30 cellular contexts compared by ENCODE assay signal in the genomic region with DNA sequence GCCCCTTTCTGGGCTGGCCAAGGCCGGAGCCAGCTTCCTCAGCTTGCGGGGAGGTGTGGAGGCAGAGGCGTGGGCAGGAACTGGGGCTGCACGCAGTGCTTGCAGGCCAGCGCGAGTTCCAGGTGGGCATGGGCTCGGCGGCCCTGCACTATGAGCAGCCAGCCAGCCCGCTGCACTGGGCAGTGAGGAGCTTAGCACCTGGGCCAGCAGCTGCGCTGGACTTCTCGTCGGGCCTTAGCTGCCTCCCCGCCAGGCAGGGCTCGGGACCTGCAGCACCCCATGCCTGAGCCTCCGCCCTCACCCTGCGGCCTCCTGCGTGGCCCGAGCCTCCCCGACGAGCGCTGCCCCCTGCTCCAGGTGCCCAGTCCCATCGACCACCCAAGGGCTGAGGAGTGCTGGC.
"Had no signal": no experiment of that assay in that cellular context is flagged by ENCODE, and none has a peak within 500 bp of the region (broad histone marks: within the 10 kb centered on the region; RNA-seq: fewer than 3 reads in every experiment).

No MANE protein-coding gene starts in this region.

- ATAC-seq: activated CD4-positive, alpha-beta T cell treated with anti-CD3 and anti-CD28 coated beads for 36 hours; activated CD8-positive, alpha-beta memory T cell treated with anti-CD3 and anti-CD28 coated beads, Interleukin-2, amount 10 ng/mL, durations not matched to agents 7 days and 5 days; activated CD8-positive, alpha-beta T cell treated with anti-CD3 and anti-CD28 coated beads, Interleukin-2, amount 10 ng/mL, durations not matched to agents 7 days and 5 days; T-helper 17 cell had no signal

- H3K27me3 ChIP-seq: brain microvascular endothelial cell, esophagus squamous epithelium had no signal

- H3K27me3 Mint-ChIP-seq: activated CD4-positive, alpha-beta memory T cell treated with anti-CD3 and anti-CD28 coated beads for 36 hours; activated CD4-positive, alpha-beta T cell treated with anti-CD3 and anti-CD28 coated beads for 36 hours; activated CD4-positive, alpha-beta T cell treated with anti-CD3 and anti-CD28 coated beads, Interleukin-2, amount 10 ng/mL, durations not matched to agents 24 days and 14 days; activated CD8-positive, alpha-beta memory T cell treated with anti-CD3 and anti-CD28 coated beads, Interleukin-2, amount 10 ng/mL, durations not matched to agents 7 days and 5 days; activated naive CD8-positive, alpha-beta T cell; central memory CD8-positive, alpha-beta T cell; T-helper 17 cell had no signal

- H3K9me3 Mint-ChIP-seq: activated CD4-positive, alpha-beta memory T cell treated with anti-CD3 and anti-CD28 coated beads for 36 hours; activated CD4-positive, alpha-beta T cell treated with anti-CD3 and anti-CD28 coated beads, Interleukin-2, amount 10 ng/mL, durations not matched to agents 24 days and 14 days; activated T-helper 1 cell treated with anti-CD3 and anti-CD28 coated beads, Interleukin-12 subunit alpha, Interleukin-12 subunit beta, Interleukin-2, Interleukin-4 antibody, amounts not matched to agents 30 ng/mL and 10 ng/mL and 1 ng/mL, durations not matched to agents 14 hours and 24 hours and 36 hours; central memory CD8-positive, alpha-beta T cell; T-helper 2 cell treated with Interferon-gamma antibody and Interleukin-4, amounts not matched to agents 5 μg/mL and 100 μg/mL, for 36 hours had no signal

- DNase-seq: activated CD4-positive, alpha-beta memory T cell treated with anti-CD3 and anti-CD28 coated beads for 36 hours; activated CD4-positive, alpha-beta T cell treated with anti-CD3 and anti-CD28 coated beads for 36 hours; activated CD4-positive, alpha-beta T cell treated with anti-CD3 and anti-CD28 coated beads, Interleukin-2, amount 10 ng/mL, durations not matched to agents 24 days and 14 days; activated CD4-positive, CD25-positive, alpha-beta regulatory T cell; activated CD4-positive, CD25-positive, alpha-beta regulatory T cell treated with anti-CD3 and anti-CD28 coated beads, Interleukin-2, amount 50 U/mL, for 72 hours; activated CD8-positive, alpha-beta memory T cell treated with anti-CD3 and anti-CD28 coated beads, Interleukin-2, amount 10 ng/mL, durations not matched to agents 7 days and 5 days; activated CD8-positive, alpha-beta memory T cell treated with anti-CD3 and anti-CD28 coated beads, Interleukin-2, amount 50 U/mL, for 4 hours; activated CD8-positive, alpha-beta T cell treated with anti-CD3 and anti-CD28 coated beads, Interleukin-2, amount 10 ng/mL, durations not matched to agents 7 days and 5 days; activated gamma-delta T cell; activated naive CD4-positive, alpha-beta T cell; activated naive CD4-positive, alpha-beta T cell treated with anti-CD3 and anti-CD28 coated beads, Interleukin-2, amount 50 U/mL, for 16 hours; activated T-cell treated with anti-CD3 and anti-CD28 coated beads, Interleukin-2, amount 50 U/mL, for 1 hour; activated T-cell treated with anti-CD3 and anti-CD28 coated beads, Interleukin-2, amount 50 U/mL, for 48 hours; amniotic stem cell; anterior cingulate cortex; brain microvascular endothelial cell; cortex of kidney; dermis blood vessel endothelial cell; effector CD8-positive, alpha-beta T cell; esophagus squamous epithelium; head of caudate nucleus; T-helper 1 cell; T-helper 17 cell; T1000; WERI-Rb-1 had no signal

- H3K4me1 ChIP-seq: esophagus squamous epithelium had no signal

- H3K4me3 Mint-ChIP-seq: activated CD4-positive, alpha-beta memory T cell treated with anti-CD3 and anti-CD28 coated beads for 36 hours; activated CD4-positive, alpha-beta T cell treated with anti-CD3 and anti-CD28 coated beads for 36 hours; activated CD4-positive, alpha-beta T cell treated with anti-CD3 and anti-CD28 coated beads, Interleukin-2, amount 10 ng/mL, durations not matched to agents 24 days and 14 days; activated CD8-positive, alpha-beta memory T cell treated with anti-CD3 and anti-CD28 coated beads, Interleukin-2, amount 10 ng/mL, durations not matched to agents 7 days and 5 days; activated CD8-positive, alpha-beta T cell treated with anti-CD3 and anti-CD28 coated beads, Interleukin-2, amount 10 ng/mL, durations not matched to agents 7 days and 5 days; activated naive CD8-positive, alpha-beta T cell; activated T-helper 1 cell treated with anti-CD3 and anti-CD28 coated beads, Interleukin-12 subunit alpha, Interleukin-12 subunit beta, Interleukin-2, Interleukin-4 antibody, amounts not matched to agents 30 ng/mL and 10 ng/mL and 1 ng/mL, durations not matched to agents 14 hours and 24 hours and 36 hours; central memory CD8-positive, alpha-beta T cell; T-helper 17 cell; T-helper 2 cell treated with Interferon-gamma antibody and Interleukin-4, amounts not matched to agents 5 μg/mL and 100 μg/mL, for 36 hours had no signal

- H3K36me3 ChIP-seq: brain microvascular endothelial cell, WERI-Rb-1 had no signal

- H3K4me1 Mint-ChIP-seq: activated CD4-positive, alpha-beta T cell treated with anti-CD3 and anti-CD28 coated beads for 36 hours; activated CD4-positive, alpha-beta T cell treated with anti-CD3 and anti-CD28 coated beads, Interleukin-2, amount 10 ng/mL, durations not matched to agents 24 days and 14 days; activated CD8-positive, alpha-beta memory T cell treated with anti-CD3 and anti-CD28 coated beads, Interleukin-2, amount 10 ng/mL, durations not matched to agents 7 days and 5 days; T-helper 17 cell had no signal

- H3K27ac ChIP-seq: brain microvascular endothelial cell, epithelial cell of prostate, esophagus squamous epithelium, WERI-Rb-1 had no signal

- H3K27ac Mint-ChIP-seq: activated CD4-positive, alpha-beta memory T cell treated with anti-CD3 and anti-CD28 coated beads for 36 hours; activated CD4-positive, alpha-beta T cell treated with anti-CD3 and anti-CD28 coated beads for 36 hours; activated CD4-positive, alpha-beta T cell treated with anti-CD3 and anti-CD28 coated beads, Interleukin-2, amount 10 ng/mL, durations not matched to agents 24 days and 14 days; activated CD8-positive, alpha-beta memory T cell treated with anti-CD3 and anti-CD28 coated beads, Interleukin-2, amount 10 ng/mL, durations not matched to agents 7 days and 5 days; activated CD8-positive, alpha-beta T cell treated with anti-CD3 and anti-CD28 coated beads, Interleukin-2, amount 10 ng/mL, durations not matched to agents 7 days and 5 days; activated naive CD8-positive, alpha-beta T cell; activated T-helper 1 cell treated with anti-CD3 and anti-CD28 coated beads, Interleukin-12 subunit alpha, Interleukin-12 subunit beta, Interleukin-2, Interleukin-4 antibody, amounts not matched to agents 30 ng/mL and 10 ng/mL and 1 ng/mL, durations not matched to agents 14 hours and 24 hours and 36 hours; T-helper 17 cell; T-helper 2 cell treated with Interferon-gamma antibody and Interleukin-4, amounts not matched to agents 5 μg/mL and 100 μg/mL, for 36 hours had no signal

- H3K4me3 ChIP-seq: esophagus squamous epithelium had no signal
